Comparison of ENCODE assay signal across 18 cellular contexts in genomic region chr3:148852271-148853000, GRCh38. TPM values are rescaled to one million over a fixed set of nuclear protein-coding genes. Genes with fewer than 3 reads are reported as not detected.
DNase-seq lines count a peak whose midpoint lies in the region; ATAC-seq and TF ChIP-seq lines count a peak whose summit lies in the region.
"Had no signal": no experiment of that assay in that cellular context is flagged by ENCODE, and none has a peak within 500 bp of the region (broad histone marks: within the 10 kb centered on the region; RNA-seq: fewer than 3 reads in every experiment).

No MANE protein-coding gene starts in this region.

- no peak overlapping the region for H4K5ac ChIP-seq in IMR-90 (ENCODE audit: low read depth, low read length)

- WGBS in IMR-90 (ENCODE audit: extremely low coverage in 2 of 2, insufficient read length in 1 of 2), 2 experiments, result no CpG with 5 or more reads among the region's 7 CpGs

- H2AK5ac ChIP-seq in IMR-90 (ENCODE audit: low read depth, low read length), result no peak overlapping the region

- H4K8ac ChIP-seq in IMR-90 (ENCODE audit: low read depth in 2 of 2, low read length in 2 of 2), result no peak overlapping the region

- in situ Hi-C loops in IMR-90 (cut with MboI; ENCODE audit: low sequenced_read_pairs), result no loop called here

- DNase-seq in IMR-90 (no peak), choroid plexus epithelial cell (ENCODE audit: low read depth) (peak; percentile 20), iris pigment epithelial cell (ENCODE audit: low read depth) (peak; percentile 44), D341Med (ENCODE audit: low spot score) (no peak), Karpas-422 (no peak)
- DNase-seq: AML-193; Caco-2; CD8-positive, alpha-beta memory T cell; DMS53; GF-D8; HCEC 1CT; HFFc6 had no signal

- no peak overlapping the region for H3K4me2 ChIP-seq in IMR-90 (ENCODE audit: low read depth, low read length)
- H3K4me2 ChIP-seq in Karpas-422 (ENCODE audit: low read depth, low read length, poor library complexity, severe bottlenecking), result no peak overlapping the region
- H3K4me2 ChIP-seq: A549, BLaER1 had no signal

- H3K4ac ChIP-seq in IMR-90 (ENCODE audit: low read depth, low read length), result no peak overlapping the region

- H3K56ac ChIP-seq in IMR-90 (ENCODE audit: extremely low read depth, insufficient read depth, low read length), result no peak overlapping the region

- no peaks in the 10 kb centered on the region for H3K4me1 ChIP-seq in IMR-90 (ENCODE audit: control insufficient read depth, insufficient read depth, low read length)
- H3K4me1 ChIP-seq in Karpas-422 (ENCODE audit: low read length), result no peaks in the 10 kb centered on the region
- H3K4me1 ChIP-seq: A549, BLaER1, Caco-2 had no signal

- no peak overlapping the region for H3K18ac ChIP-seq in IMR-90 (ENCODE audit: low read depth, low read length)

- TF ChIP-seq CTCF in IMR-90 (conservative IDR thresholded peaks at IDR 0.05; ENCODE audit: low read depth, low read length) (no peak), choroid plexus epithelial cell (conservative IDR thresholded peaks at IDR 0.05; ENCODE audit: low read depth, low read length) (no peak)

- no peak overlapping the region for H2BK5ac ChIP-seq in IMR-90 (ENCODE audit: low read depth, low read length, poor library complexity, severe bottlenecking)

- H3K36me3 ChIP-seq in IMR-90 (ENCODE audit: control insufficient read depth, insufficient read depth, low read length), result no peaks in the 10 kb centered on the region
- no peaks in the 10 kb centered on the region for H3K36me3 ChIP-seq in Karpas-422 (ENCODE audit: insufficient read depth, low read length)
- H3K36me3 ChIP-seq: BLaER1 had no signal

- no peaks in the 10 kb centered on the region for H4K20me1 ChIP-seq in IMR-90 (ENCODE audit: insufficient read depth, low read length)
- no peaks in the 10 kb centered on the region for H4K20me1 ChIP-seq in Karpas-422 (ENCODE audit: insufficient read depth, low read depth, low read length)
- H4K20me1 ChIP-seq: BLaER1 had no signal

- H3K9me3 ChIP-seq in IMR-90 (ENCODE audit: control insufficient read depth, insufficient read depth, low read length), result no peaks in the 10 kb centered on the region
- no peaks in the 10 kb centered on the region for H3K9me3 ChIP-seq in Karpas-422 (ENCODE audit: low read length)
- H3K9me3 ChIP-seq: A549, BLaER1, Caco-2 had no signal

- no peak overlapping the region for H3K14ac ChIP-seq in IMR-90 (replicated peaks; ENCODE audit: low read depth, low read length)

- H2BK20ac ChIP-seq in IMR-90 (ENCODE audit: low read depth, low read length), result no peak overlapping the region

- H3K4me3 ChIP-seq in IMR-90 (ENCODE audit: insufficient read depth, low read depth, low read length), result no peak overlapping the region
- no peak overlapping the region for H3K4me3 ChIP-seq in choroid plexus epithelial cell (ENCODE audit: low read depth, low read length)
- no peak overlapping the region for H3K4me3 ChIP-seq in Karpas-422 (ENCODE audit: low read length)
- H3K4me3 ChIP-seq: A549, BLaER1 had no signal

- H4K91ac ChIP-seq in IMR-90 (ENCODE audit: insufficient read depth, low read depth, low read length), result no peak overlapping the region

- CTCF ChIA-PET in IMR-90 (lab: Yijun Ruan, JAX), result interaction anchor here (2.1 kb wide), 1 partner anchor 12 kb away, joined by 4 read pairs; the partner anchor contains the start of gene CPA3

- H2BK120ac ChIP-seq in IMR-90 (ENCODE audit: low read depth, low read length), result no peak overlapping the region

- no peaks in the 10 kb centered on the region for H3K9me1 ChIP-seq in IMR-90 (ENCODE audit: insufficient read depth, low read length)

- intact Hi-C loops in IMR-90 (cut with micrococcal nuclease), result no loop called here

- H3K27me3 ChIP-seq in IMR-90 (ENCODE audit: control insufficient read depth, insufficient read depth, low read length) (peaks cover 1% of the 10 kb centered on the region; the same call in 1 of the 2 replicates), Karpas-422 (ENCODE audit: low read length) (no peaks in the 10 kb centered on the region)
- H3K27me3 ChIP-seq: BLaER1 had no signal

- no peak overlapping the region for H2AFZ ChIP-seq in IMR-90 (replicated peaks; ENCODE audit: low read length, poor library complexity)
- no peak overlapping the region for H2AFZ ChIP-seq in Karpas-422 (ENCODE audit: low read length)

- TF ChIP-seq RAD21 in IMR-90 (IDR thresholded peaks at IDR 0.05; ENCODE audit: low read length), result no peak

- H3K9ac ChIP-seq in IMR-90 (ENCODE audit: low read depth, low read length), result no peak overlapping the region
- no peak overlapping the region for H3K9ac ChIP-seq in Karpas-422 (ENCODE audit: low read length)
- H3K9ac ChIP-seq: BLaER1 had no signal

- no peak for TF ChIP-seq POLR2A in IMR-90 (IDR thresholded peaks at IDR 0.05; ENCODE audit: low read depth, low read length)

- H2AK9ac ChIP-seq in IMR-90 (replicated peaks; ENCODE audit: low read depth, low read length, poor library complexity), result no peak overlapping the region

- no peaks in the 10 kb centered on the region for H3K79me1 ChIP-seq in IMR-90 (ENCODE audit: low read depth in 1 of 2, low read length in 2 of 2)

- H3K23ac ChIP-seq in IMR-90 (ENCODE audit: low read depth, low read length), result peak overlapping the region; percentile 59; the same call in 1 of the 2 replicates

- no TSS peak for BruUV-seq in IMR-90 (replicated peaks; lab: Mats Ljungman, UMichigan)

- no peaks in the 10 kb centered on the region for H3K9me2 ChIP-seq in Karpas-422 (replicated peaks; ENCODE audit: insufficient read depth, low read length)

- no peak overlapping the region for H3K27ac ChIP-seq in IMR-90 (ENCODE audit: insufficient read depth, low read length)
- no peak overlapping the region for H3K27ac ChIP-seq in Karpas-422 (ENCODE audit: low read length)
- H3K27ac ChIP-seq: A549, BLaER1 had no signal

- ATAC-seq in IMR-90 (ENCODE audit: low read depth) (no peak), HG03135 (IDR thresholded peaks at IDR 0.05; ENCODE audit: unreplicated experiment) (no peak)
- ATAC-seq: A549, HepG2 had no signal

- H2BK15ac ChIP-seq in IMR-90 (ENCODE audit: low read depth, low read length), result no peak overlapping the region

- no peaks in the 10 kb centered on the region for H3K79me2 ChIP-seq in Karpas-422 (ENCODE audit: low read length)

- POLR2A ChIA-PET in IMR-90 (lab: Charles Lee; ENCODE audit: unreplicated experiment), result no interaction called here

- dilution Hi-C loops in IMR-90 (cut with HindIII; ENCODE audit: low sequenced_read_pairs, unreplicated experiment), result no loop called here

TF ChIP-seq in IMR-90, 13 proteins besides CTCF, POLR2A, EP300 and RAD21:
- TF ChIP-seq MAZ (IDR thresholded peaks at IDR 0.05; ENCODE audit: borderline replicate concordance, low read depth, low read length) (no peak), USF2 (IDR thresholded peaks at IDR 0.05; ENCODE audit: low read depth, low read length) (no peak), MAFK (IDR thresholded peaks at IDR 0.05; ENCODE audit: low read depth, low read length) (no peak), RCOR1 (IDR thresholded peaks at IDR 0.05; ENCODE audit: insufficient replicate concordance, low read length) (no peak), CEBPB (IDR thresholded peaks at IDR 0.05; ENCODE audit: low read depth, low read length) (no peak), SMC3 (IDR thresholded peaks at IDR 0.05; ENCODE audit: low read depth, low read length) (no peak), CHD1 (IDR thresholded peaks at IDR 0.05; ENCODE audit: low read depth, low read length) (no peak), BHLHE40 (IDR thresholded peaks at IDR 0.05; ENCODE audit: low read depth, low read length) (no peak), ELK1 (IDR thresholded peaks at IDR 0.05; ENCODE audit: borderline replicate concordance, low read depth, low read length) (no peak), FOS (IDR thresholded peaks at IDR 0.05; ENCODE audit: low read depth, low read length) (no peak), NFE2L2 (IDR thresholded peaks at IDR 0.05; ENCODE audit: low read depth, low read length) (no peak), MXI1 (IDR thresholded peaks at IDR 0.05; ENCODE audit: borderline replicate concordance, low read depth, low read length) (no peak), RFX5 (IDR thresholded peaks at IDR 0.05; ENCODE audit: low read depth, low read length) (no peak)

RNA-seq across cellular contexts. Expression of gene CPA3, which starts 12.7 kb away (rescaled TPM):
- 0.28 TPM in 1 of 2 replicates, not detected in the other for total RNA-seq in IMR-90 (2012; rRNA removed)
- polyA plus RNA-seq in IMR-90 (2012; rRNA removed), result 0.07 and 0.09 TPM in 2 replicates
- polyA plus RNA-seq in IMR-90 (2012; cell fraction: cytosol; rRNA removed), result 0.03 TPM in 1 of 2 replicates, not detected in the other
- 0.15 TPM in 1 of 2 replicates, not detected in the other for polyA plus RNA-seq in IMR-90 (2012; cell fraction: nucleus; rRNA removed; ENCODE audit: low replicate concordance)
- not detected in 2 replicates for total RNA-seq in Karpas-422 (2014; rRNA removed; shearing (Covaris generic); ENCODE audit: low replicate concordance)
- total RNA-seq: Caco-2; CD8-positive, alpha-beta memory T cell; H4; HepG2 had no signal
- polyA plus RNA-seq: A549; AG04450; CD8-positive, alpha-beta memory T cell; HepG2 had no signal

RNA-seq across cellular contexts. Expression of gene CPB1, which starts 24.8 kb away (rescaled TPM):
- not detected in 2 replicates for total RNA-seq in IMR-90 (2012; rRNA removed)
- polyA plus RNA-seq in IMR-90 (2012; rRNA removed), result not detected in 2 replicates
- not detected in 2 replicates for polyA plus RNA-seq in IMR-90 (2012; cell fraction: cytosol; rRNA removed)
- polyA plus RNA-seq in IMR-90 (2012; cell fraction: nucleus; rRNA removed; ENCODE audit: low replicate concordance), result not detected in 2 replicates
- not detected in 2 replicates for total RNA-seq in Karpas-422 (2014; rRNA removed; shearing (Covaris generic); ENCODE audit: low replicate concordance)
- total RNA-seq: Caco-2; CD8-positive, alpha-beta memory T cell; H4; HepG2; HFFc6 had no signal
- polyA plus RNA-seq: A549; AG04450; CD8-positive, alpha-beta memory T cell; HepG2 had no signal

Comparison
In these comparisons a context has a peak if more than half of its experiments do, and no peak if none do; other contexts are left out.
1. DNase-seq: peak in choroid plexus epithelial cell (single experiment) and iris pigment epithelial cell (single experiment); none in IMR-90 (single experiment), D341Med (single experiment) and Karpas-422 (single experiment).